In genomic region chr10:92573091-92573797, GRCh38 we compare ENCODE assay signal across 8 cellular contexts. TPM values are rescaled to one million over a fixed set of nuclear protein-coding genes. Genes with fewer than 3 reads are reported as not detected.
DNase-seq lines count a peak whose midpoint lies in the region; ATAC-seq and TF ChIP-seq lines count a peak whose summit lies in the region.

No MANE protein-coding gene starts in this region.

- ATAC-seq in GM18498 (IDR thresholded peaks at IDR 0.05; ENCODE audit: unreplicated experiment) (peak; percentile 40), HG03196 (IDR thresholded peaks at IDR 0.05; ENCODE audit: unreplicated experiment) (peak; percentile 13), T-cell (replicated peaks in 1 of 4) (peak in 3 of 4 experiments; percentile 11 to 30 (median 12)), GM21423 (IDR thresholded peaks at IDR 0.05; ENCODE audit: unreplicated experiment) (no peak)

- peaks cover 5% of the 10 kb centered on the region for H3K36me3 Mint-ChIP-seq in T-cell

- POLR2A ChIA-PET in T-cell (lab: Charles Lee), result interaction anchor here in 1 of 2 donors (0.6 kb wide), 1 partner anchor 759 kb away, joined by 3 read pairs; no protein-coding TSS in a partner anchor

- no peaks in the 10 kb centered on the region for H3K9me3 ChIP-seq in skeletal muscle satellite cell (replicated peaks; ENCODE audit: low read length)

- H3K9me3 Mint-ChIP-seq in T-cell, result no peaks in the 10 kb centered on the region

- peaks cover 34 to 43% (median 39%) of the 10 kb centered on the region in 3 donors for H3K4me1 Mint-ChIP-seq in T-cell

- in situ Hi-C loops in brain microvascular endothelial cell (cut with HindIII; ENCODE audit: low pct_ligation_motif_present, low sequenced_read_pairs), result no loop called here

- H3K27ac ChIP-seq in brain microvascular endothelial cell, result peak overlapping the region; percentile 48

- CTCF ChIA-PET in T-cell (lab: Charles Lee), result interaction anchor here (0.8 to 3.3 kb wide), 9 partner anchors 12 to 283 kb away, joined by 3 to 61 read pairs (median 7); partner anchors contain the start of genes CPEB3 (in 1 of the 2) and MARCHF5 (in 1 of the 2)

- H3K27me3 ChIP-seq in brain microvascular endothelial cell (replicated peaks) (no peaks in the 10 kb centered on the region), skeletal muscle satellite cell (ENCODE audit: control insufficient read depth, insufficient read depth, low read length) (no peaks in the 10 kb centered on the region)

- peak overlapping the region; percentile 8 to 40 for H3K27ac Mint-ChIP-seq in T-cell

- no peaks in the 10 kb centered on the region for H3K36me3 ChIP-seq in brain microvascular endothelial cell (replicated peaks)
- no peaks in the 10 kb centered on the region for H3K36me3 ChIP-seq in skeletal muscle satellite cell (ENCODE audit: insufficient read depth, low read length)

- peak overlapping the region; percentile 97 for H3K9ac ChIP-seq in skeletal muscle satellite cell (ENCODE audit: low read depth, low read length)

- DNase-seq in T-cell (peak in 25 of 34 experiments; percentile 11 to 42 (median 26)), brain microvascular endothelial cell (no peak), iPS-NIHi11 (ENCODE audit: low spot score) (peak; percentile 27), cortex of kidney (lab: John Stamatoyannopoulos, UW) (no peak)

- H3K4me2 ChIP-seq in skeletal muscle satellite cell (ENCODE audit: low read length), result peak overlapping the region; percentile 97

- H3K4me3 ChIP-seq in brain microvascular endothelial cell (ENCODE audit: low read depth, low read length) (peak overlapping the region; percentile 81), skeletal muscle satellite cell (ENCODE audit: low read length) (peak overlapping the region; percentile 96)

- H3K4me1 ChIP-seq in skeletal muscle satellite cell (ENCODE audit: control insufficient read depth, insufficient read depth, low read length), result peaks cover 30% of the 10 kb centered on the region

- H3K4me3 Mint-ChIP-seq in T-cell, result peak overlapping the region; percentile 73 to 86 (median 80)

- TF ChIP-seq CTCF in brain microvascular endothelial cell (IDR thresholded peaks at IDR 0.05; ENCODE audit: low read depth, low read length, missing control alignments), result peak; percentile 35

- H3K27me3 Mint-ChIP-seq in T-cell, result no peaks in the 10 kb centered on the region

RNA-seq across cellular contexts. Expression of gene IDE, which starts 0.6 kb away (rescaled TPM):
- 10 to 100 TPM; 24.7 to 31.8 (median 27.2) TPM for total RNA-seq in T-cell
- 19.4 and 25.9 TPM in 2 replicates for total RNA-seq in skeletal muscle satellite cell (2012; rRNA removed)

RNA-seq across cellular contexts. Expression of gene KIF11, which starts 19.7 kb away (rescaled TPM):
- total RNA-seq in T-cell, result 1 to 10 TPM; 1.2 to 2.0 (median 1.6) TPM
- total RNA-seq in skeletal muscle satellite cell (2012; rRNA removed), result 17.0 and 18.8 TPM in 2 replicates

Comparison
In these comparisons a context has a peak if more than half of its experiments do, and no peak if none do; other contexts are left out.
1. DNase-seq: peak in T-cell (25 of 34) and iPS-NIHi11 (single experiment); none in brain microvascular endothelial cell (single experiment) and cortex of kidney (single experiment).